ENCODE assay signal across 22 cellular contexts in the genomic region with DNA sequence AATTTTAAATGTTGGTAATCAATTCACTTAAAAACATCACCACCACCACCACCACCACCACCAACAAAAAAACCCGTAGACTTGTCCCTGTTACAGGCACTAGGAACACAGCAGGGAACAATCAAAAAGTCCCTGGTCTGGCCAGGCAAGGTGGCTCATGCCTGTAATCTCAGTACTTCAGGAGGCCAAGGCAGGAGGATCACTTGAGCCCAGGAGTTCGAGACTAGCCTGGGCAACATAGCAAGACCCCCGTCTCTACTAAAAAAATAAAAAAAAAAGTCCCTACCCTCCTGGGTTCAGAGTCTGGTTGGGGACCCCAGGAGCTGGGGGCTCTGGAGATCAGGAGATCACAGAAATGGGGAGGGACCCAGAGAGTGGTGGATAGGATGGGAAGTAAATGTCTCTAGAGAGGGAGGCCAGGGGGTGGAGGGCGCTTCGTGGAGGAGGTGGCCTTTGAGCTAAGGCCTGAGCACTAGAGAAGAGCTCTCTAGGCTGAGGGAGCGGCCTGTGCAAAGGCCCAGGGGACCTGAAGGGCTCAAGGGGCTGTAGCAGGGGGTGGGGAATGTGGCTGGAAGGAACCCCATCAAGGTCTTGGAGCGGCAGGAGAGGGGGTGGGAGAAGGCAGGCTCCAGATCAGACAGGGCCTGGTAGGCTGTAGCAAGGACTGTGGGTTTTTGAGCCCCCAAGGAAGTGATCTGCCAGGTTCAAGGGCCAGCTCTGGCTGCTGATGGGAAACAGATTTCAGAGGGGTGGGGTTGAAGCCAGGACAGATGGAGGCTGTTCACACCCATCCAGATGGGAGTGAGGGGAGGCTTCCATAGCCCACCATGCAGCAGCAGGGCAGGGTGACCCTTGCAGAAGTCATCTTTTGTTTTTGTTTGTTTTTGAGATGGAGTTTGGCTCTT. TPM values are rescaled to one million over a fixed set of nuclear protein-coding genes. Genes with fewer than 3 reads are reported as not detected.
A peak's percentile ranks its signal among the peaks of the same experiment; 100 is the strongest.
DNase-seq lines count a peak whose midpoint lies in the region; ATAC-seq and TF ChIP-seq lines count a peak whose summit lies in the region.
"Had no signal": no experiment of that assay in that cellular context is flagged by ENCODE, and none has a peak within 500 bp of the region (broad histone marks: within the 10 kb centered on the region; RNA-seq: fewer than 3 reads in every experiment).

No MANE protein-coding gene starts in this region.

- H3F3A ChIP-seq in SK-N-SH (replicated peaks; ENCODE audit: insufficient read depth) (no peaks in the 10 kb centered on the region), MM.1S (ENCODE audit: insufficient read depth, low read length) (peaks cover 6% of the 10 kb centered on the region)

- no peak for ATAC-seq in SK-N-SH treated with all-trans-retinoic acid at 6 μM for 48 hours
- ATAC-seq in CD8-positive, alpha-beta T cell = no peak
- ATAC-seq in activated naive CD4-positive, alpha-beta T cell treated with anti-CD3 and anti-CD28 coated beads, Interleukin-2, amount 50 U/mL, for 72 hours = no peak
- no peak for ATAC-seq in naive thymus-derived CD8-positive, alpha-beta T cell
- ATAC-seq: foreskin keratinocyte, left lobe of liver, Panc1, psoas muscle had no signal

- TF ChIP-seq CTCF in SK-N-SH (IDR thresholded peaks at IDR 0.05) = no peak
- TF ChIP-seq CTCF in CD8-positive, alpha-beta T cell (IDR thresholded peaks at IDR 0.05) = no peak
- no peak for TF ChIP-seq CTCF in MM.1S (IDR thresholded peaks at IDR 0.05; ENCODE audit: low read length)

- H4K20me1 ChIP-seq in SK-N-SH (ENCODE audit: insufficient read depth) (no peaks in the 10 kb centered on the region), MM.1S (ENCODE audit: insufficient read depth, low read length) (no peaks in the 10 kb centered on the region)

- peaks cover 57% of the 10 kb centered on the region for H3K4me1 Mint-ChIP-seq in CD8-positive, alpha-beta T cell (ENCODE audit: low read depth)
- peaks cover 11 to 62% (median 54%) of the 10 kb centered on the region in 4 donors for H3K4me1 Mint-ChIP-seq in naive thymus-derived CD8-positive, alpha-beta T cell

- H3K36me3 ChIP-seq in SK-N-SH (replicated peaks in 1 of 2; ENCODE audit: control insufficient read depth in 1 of 2, insufficient read depth in 2 of 2, low read length in 1 of 2) (no peaks in the 10 kb centered on the region), MM.1S (replicated peaks; ENCODE audit: insufficient read depth, low read length) (no peaks in the 10 kb centered on the region)
- H3K36me3 ChIP-seq in CD8-positive, alpha-beta T cell (ENCODE audit: insufficient read depth, low read length) = peaks cover 3% of the 10 kb centered on the region

- no peak overlapping the region for H3K27ac ChIP-seq in SK-N-SH (ENCODE audit: low read depth in 2 of 2, low read length in 1 of 2)
- H3K27ac ChIP-seq in CD8-positive, alpha-beta T cell (ENCODE audit: low read depth, low read length) = peak overlapping the region; percentile 32
- no peak overlapping the region for H3K27ac ChIP-seq in MM.1S (ENCODE audit: low read length)
- H3K27ac ChIP-seq: 22Rv1, foreskin keratinocyte, psoas muscle, VCaP had no signal

- peaks cover 41% of the 10 kb centered on the region for H3K36me3 Mint-ChIP-seq in CD8-positive, alpha-beta T cell
- H3K36me3 Mint-ChIP-seq in activated naive CD4-positive, alpha-beta T cell treated with anti-CD3 and anti-CD28 coated beads, Interleukin-2, amount 50 U/mL, for 72 hours = peaks cover 4 to 24% of the 10 kb centered on the region in 2 donors
- H3K36me3 Mint-ChIP-seq in naive thymus-derived CD8-positive, alpha-beta T cell = peaks cover 0 to 9% (median 0%) of the 10 kb centered on the region in 3 donors

- H3K4me1 ChIP-seq in SK-N-SH (ENCODE audit: control insufficient read depth in 1 of 2, insufficient read depth in 2 of 2, low read depth in 1 of 2, low read length in 1 of 2) = peaks cover 0 to 5% of the 10 kb centered on the region in 2 experiments; a peak in 1 of 4 replicates
- H3K4me1 ChIP-seq in CD8-positive, alpha-beta T cell (ENCODE audit: insufficient read depth, low read length) = peaks cover 51% of the 10 kb centered on the region
- H3K4me1 ChIP-seq in MM.1S (ENCODE audit: low read length) = peaks cover 11% of the 10 kb centered on the region
- H3K4me1 ChIP-seq: foreskin keratinocyte, psoas muscle had no signal

- H3K9me3 ChIP-seq in SK-N-SH (no peaks in the 10 kb centered on the region), MM.1S (replicated peaks; ENCODE audit: insufficient read depth, low read length) (no peaks in the 10 kb centered on the region)
- no peaks in the 10 kb centered on the region for H3K9me3 ChIP-seq in CD8-positive, alpha-beta T cell (ENCODE audit: low read length)
- H3K9me3 ChIP-seq: BLaER1 treated with 17β-estradiol and CSF1 and Interleukin-3, amounts not matched to agents 10 nM and 100 nM; psoas muscle had no signal

- no peak for TF ChIP-seq RAD21 in SK-N-SH (IDR thresholded peaks at IDR 0.05; ENCODE audit: low read length)

- H3K4me2 ChIP-seq in SK-N-SH (no peak overlapping the region), MM.1S (ENCODE audit: low read depth, low read length) (no peak overlapping the region)
- H3K4me2 ChIP-seq: BLaER1 treated with 17β-estradiol and CSF1 and Interleukin-3, amounts not matched to agents 10 nM and 100 nM; smooth muscle cell had no signal

- H3K9ac ChIP-seq in SK-N-SH = no peak overlapping the region
- H3K9ac ChIP-seq in MM.1S (ENCODE audit: low read length) = no peak overlapping the region

- DNase-seq in SK-N-SH (peak; percentile 66), NCI-H2171 (lab: John Stamatoyannopoulos, UW) (no peak), DMS153 treated with DMSO at 0.1 percent for 48 hours (lab: John Stamatoyannopoulos, UW; ENCODE audit: unreplicated experiment) (no peak), MM.1S (no peak)
- DNase-seq in CD8-positive, alpha-beta T cell = no peak
- no peak for DNase-seq in activated naive CD4-positive, alpha-beta T cell treated with anti-CD3 and anti-CD28 coated beads, Interleukin-2, amount 50 U/mL, for 72 hours (ENCODE audit: low spot score in 2 of 2)
- no peak for DNase-seq in naive thymus-derived CD8-positive, alpha-beta T cell
- DNase-seq: aorta, DMS79 treated with DMSO at 0.1 percent for 48 hours, foreskin keratinocyte, KBM-7, NCI-H1092, NCI-H2107, psoas muscle, trophoblast cell had no signal

- WGBS in SK-N-SH (ENCODE audit: low lambda C conversion rate) = 69% methylated on average over 7 of the region's 7 CpGs

- H3K79me2 ChIP-seq in SK-N-SH (ENCODE audit: insufficient read depth) (no peaks in the 10 kb centered on the region), MM.1S (ENCODE audit: low read length) (no peaks in the 10 kb centered on the region)

- TF ChIP-seq EP300 in SK-N-SH (IDR thresholded peaks at IDR 0.05; ENCODE audit: borderline replicate concordance in 1 of 2, low read depth in 1 of 2, low read length in 1 of 2) = no peak

- H3K4me3 Mint-ChIP-seq in CD8-positive, alpha-beta T cell = peak overlapping the region; percentile 37
- H3K4me3 Mint-ChIP-seq in naive thymus-derived CD8-positive, alpha-beta T cell = peak overlapping the region in 3 of 10 donors; percentile 18 to 58 (median 33)

- intact Hi-C loops in CD8-positive, alpha-beta T cell (cut with DNase I, micrococcal nuclease) = loop anchor here in 1 of 2 experiments (5.0 kb wide), 1 partner anchor 452 kb away; no protein-coding TSS in a partner anchor

- H3K4me3 ChIP-seq in SK-N-SH (ENCODE audit: low read depth in 2 of 2, low read length in 1 of 2) (no peak overlapping the region), MM.1S (ENCODE audit: low read length) (no peak overlapping the region)
- no peak overlapping the region for H3K4me3 ChIP-seq in CD8-positive, alpha-beta T cell (ENCODE audit: low read depth, low read length)
- H3K4me3 ChIP-seq: BLaER1 treated with 17β-estradiol and CSF1 and Interleukin-3, amounts not matched to agents 10 nM and 100 nM; psoas muscle; smooth muscle cell had no signal

- H3K9me2 ChIP-seq in SK-N-SH (no peaks in the 10 kb centered on the region), MM.1S (replicated peaks; ENCODE audit: insufficient read depth, low read length) (no peaks in the 10 kb centered on the region)

- H2AFZ ChIP-seq in SK-N-SH (ENCODE audit: low read depth) (no peak overlapping the region), MM.1S (ENCODE audit: low read length) (no peak overlapping the region)

- no peaks in the 10 kb centered on the region for H3K9me3 Mint-ChIP-seq in CD8-positive, alpha-beta T cell
- H3K9me3 Mint-ChIP-seq in activated naive CD4-positive, alpha-beta T cell treated with anti-CD3 and anti-CD28 coated beads, Interleukin-2, amount 50 U/mL, for 72 hours = no peaks in the 10 kb centered on the region
- no peaks in the 10 kb centered on the region for H3K9me3 Mint-ChIP-seq in naive thymus-derived CD8-positive, alpha-beta T cell

- CTCF ChIA-PET in SK-N-SH (lab: Yijun Ruan, JAX) = interaction anchor here (0.6 to 12.7 kb wide), 3 partner anchors 8 to 83 kb away, joined by 3 to 436 read pairs (median 3); no protein-coding TSS in a partner anchor
- CTCF ChIA-PET in CD8-positive, alpha-beta T cell (lab: Charles Lee) = interaction anchor here (1.0 to 29.3 kb wide), 5 partner anchors 12 to 224 kb away, joined by 3 to 674 read pairs (median 4); no protein-coding TSS in a partner anchor

- no peaks in the 10 kb centered on the region for H3K27me3 Mint-ChIP-seq in CD8-positive, alpha-beta T cell (ENCODE audit: low read depth)
- H3K27me3 Mint-ChIP-seq in naive thymus-derived CD8-positive, alpha-beta T cell = no peaks in the 10 kb centered on the region

- POLR2A ChIA-PET in SK-N-SH (lab: Yijun Ruan, JAX) = no interaction called here
- POLR2A ChIA-PET in CD8-positive, alpha-beta T cell (lab: Charles Lee) = interaction anchor here (1.0 to 1.5 kb wide), 2 partner anchors 54 to 80 kb away, joined by 3 to 4 read pairs; no protein-coding TSS in a partner anchor
- POLR2A ChIA-PET in naive thymus-derived CD8-positive, alpha-beta T cell (lab: Charles Lee) = interaction anchor here (0.7 to 2.6 kb wide), 4 partner anchors 27 to 174 kb away, joined by 3 to 11 read pairs (median 6); no protein-coding TSS in a partner anchor

- H3K27ac Mint-ChIP-seq in CD8-positive, alpha-beta T cell = peak overlapping the region; percentile 70
- peak overlapping the region; percentile 25 to 88 for H3K27ac Mint-ChIP-seq in activated naive CD4-positive, alpha-beta T cell treated with anti-CD3 and anti-CD28 coated beads, Interleukin-2, amount 50 U/mL, for 72 hours
- peak overlapping the region; percentile 52 to 90 (median 83) for H3K27ac Mint-ChIP-seq in naive thymus-derived CD8-positive, alpha-beta T cell

- H3K27me3 ChIP-seq in SK-N-SH (ENCODE audit: insufficient read depth) (no peaks in the 10 kb centered on the region), MM.1S (replicated peaks; ENCODE audit: insufficient read depth, low read length) (no peaks in the 10 kb centered on the region)
- no peaks in the 10 kb centered on the region for H3K27me3 ChIP-seq in CD8-positive, alpha-beta T cell (ENCODE audit: insufficient read depth, low read length)
- H3K27me3 ChIP-seq: BLaER1 treated with 17β-estradiol and CSF1 and Interleukin-3, amounts not matched to agents 10 nM and 100 nM had no signal

RNA-seq across cellular contexts. Expression of a gene that starts 24.8 kb away (rescaled TPM):
- 14.4 and 15.0 TPM in 2 replicates for polyA plus RNA-seq in SK-N-SH (2012; rRNA removed)
- 9.1 and 10.8 TPM in 2 replicates for polyA plus RNA-seq in SK-N-SH (2012; cell fraction: cytosol; rRNA removed)
- polyA plus RNA-seq in SK-N-SH (2012; cell fraction: nucleus; rRNA removed) = 19.8 and 28.7 TPM in 2 replicates
- 10 to 100 TPM; 55.8 to 58.7 TPM for total RNA-seq in CD8-positive, alpha-beta T cell
- total RNA-seq in activated naive CD4-positive, alpha-beta T cell treated with anti-CD3 and anti-CD28 coated beads, Interleukin-2, amount 50 U/mL, for 72 hours = 10 to 100 TPM; 31.2 to 40.7 TPM
- total RNA-seq in naive thymus-derived CD8-positive, alpha-beta T cell = 10 to 100 TPM; 63.0 to 64.9 TPM
- 1 to 10 TPM; 5.3 to 7.5 (median 5.4) TPM for polyA plus RNA-seq in naive thymus-derived CD8-positive, alpha-beta T cell

RNA-seq across cellular contexts. Expression of a gene that starts 38.2 kb away (rescaled TPM):
- polyA plus RNA-seq in SK-N-SH (2012; rRNA removed) = 0.18 and 0.36 TPM in 2 replicates
- 0.14 and 0.21 TPM in 2 replicates for polyA plus RNA-seq in SK-N-SH (2012; cell fraction: cytosol; rRNA removed)
- polyA plus RNA-seq in SK-N-SH (2012; cell fraction: nucleus; rRNA removed) = 0.12 and 0.14 TPM in 2 replicates
- 100 to 1,000 TPM in 1 of 2 experiments, 10 to 100 TPM in 1; 82.6 to 100 TPM for total RNA-seq in CD8-positive, alpha-beta T cell
- 100 to 1,000 TPM in 1 of 2 donors, 10 to 100 TPM in 1; 98.1 to 143 TPM for total RNA-seq in activated naive CD4-positive, alpha-beta T cell treated with anti-CD3 and anti-CD28 coated beads, Interleukin-2, amount 50 U/mL, for 72 hours
- 10 to 100 TPM; 16.5 to 18.4 TPM for total RNA-seq in naive thymus-derived CD8-positive, alpha-beta T cell
- polyA plus RNA-seq in naive thymus-derived CD8-positive, alpha-beta T cell = 10 to 100 TPM; 19.7 to 64.6 (median 21.8) TPM

Comparison
In these comparisons a context has a peak if more than half of its experiments do, and no peak if none do; other contexts are left out.
1. RNA of a gene that starts 38.2 kb away (total RNA-seq): 98.1 to 143 TPM in activated naive CD4-positive, alpha-beta T cell treated with anti-CD3 and anti-CD28 coated beads, Interleukin-2, amount 50 U/mL, for 72 hours and 82.6 to 100 TPM in CD8-positive, alpha-beta T cell; 16.5 to 18.4 TPM in naive thymus-derived CD8-positive, alpha-beta T cell; every median in the first group is over 4 times any median in the second.
2. Peak in every context shown above with its lines, with median percentiles within 50 percentile points of each other: H3K27ac Mint-ChIP-seq.